Comparison of ENCODE assay signal across 8 cellular contexts in genomic region chr6:24520929-24521546, GRCh38. TPM values are rescaled to one million over a fixed set of nuclear protein-coding genes. Genes with fewer than 3 reads are reported as not detected.
DNase-seq lines count a peak whose midpoint lies in the region; ATAC-seq and TF ChIP-seq lines count a peak whose summit lies in the region.

No MANE protein-coding gene starts in this region.

- peak; percentile 79 for TF ChIP-seq CTCF in epithelial cell of proximal tubule (conservative IDR thresholded peaks at IDR 0.05; ENCODE audit: low read depth, low read length)
- no peak for TF ChIP-seq CTCF in natural killer cell (IDR thresholded peaks at IDR 0.05)

- intact Hi-C loops in natural killer cell (cut with micrococcal nuclease), result no loop called here

- no peak overlapping the region for H3K4me3 Mint-ChIP-seq in natural killer cell

- no peaks in the 10 kb centered on the region for H3K9me3 Mint-ChIP-seq in natural killer cell

- no peak overlapping the region for H3K4me3 ChIP-seq in epithelial cell of proximal tubule (ENCODE audit: low read depth, low read length)

- peak; percentile 71 for DNase-seq in DMS 273 (lab: John Stamatoyannopoulos, UW; ENCODE audit: unreplicated experiment)
- no peak for DNase-seq in DMS 273 treated with DMSO at 0.1 percent for 48 hours (lab: John Stamatoyannopoulos, UW)
- DNase-seq in HuH-7 (ENCODE audit: low spot score), result peak; percentile 62
- DNase-seq in activated CD4-positive, alpha-beta T cell treated with anti-CD3 and anti-CD28 coated beads for 1 hour, result peak; percentile 13
- DNase-seq in epithelial cell of proximal tubule (ENCODE audit: low read depth), result no peak
- no peak for DNase-seq in natural killer cell
- no peak for DNase-seq in putamen (ENCODE audit: low spot score)

- no peaks in the 10 kb centered on the region for H3K36me3 Mint-ChIP-seq in natural killer cell

- no peaks in the 10 kb centered on the region for H3K4me1 Mint-ChIP-seq in natural killer cell

- no peaks in the 10 kb centered on the region for H3K27me3 Mint-ChIP-seq in natural killer cell (ENCODE audit: low read depth in 2 of 2)

- no peak overlapping the region for H3K27ac Mint-ChIP-seq in natural killer cell

- peak; percentile 44 for ATAC-seq in GM21515 (IDR thresholded peaks at IDR 0.05; ENCODE audit: unreplicated experiment)
- ATAC-seq in natural killer cell, result peak in 2 of 3 donors; percentile 61 to 72

RNA-seq across cellular contexts. Expression of gene ALDH5A1, which starts 26.3 kb away (rescaled TPM):
- total RNA-seq in epithelial cell of proximal tubule, result 1.9 and 4.6 TPM in 2 replicates
- 1 to 10 TPM; 4.8 to 7.5 (median 6.8) TPM for total RNA-seq in natural killer cell

RNA-seq across cellular contexts. Expression of gene GPLD1, which starts 31.7 kb away (rescaled TPM):
- total RNA-seq in epithelial cell of proximal tubule (0.51 and 0.75 TPM in 2 replicates), natural killer cell (1 to 10 TPM in 1 of 3 donors, under 1 TPM in 2; 0.86 to 1.3 (median 0.88) TPM)

Comparison
In these comparisons a context has a peak if more than half of its experiments do, and no peak if none do; other contexts are left out.
1. DNase-seq: peak in DMS 273 (single experiment), HuH-7 (single experiment) and activated CD4-positive, alpha-beta T cell treated with anti-CD3 and anti-CD28 coated beads for 1 hour (single experiment); none in DMS 273 treated with DMSO at 0.1 percent for 48 hours (single experiment), epithelial cell of proximal tubule (single experiment), natural killer cell (single experiment) and putamen (single experiment).